In the genomic region with DNA sequence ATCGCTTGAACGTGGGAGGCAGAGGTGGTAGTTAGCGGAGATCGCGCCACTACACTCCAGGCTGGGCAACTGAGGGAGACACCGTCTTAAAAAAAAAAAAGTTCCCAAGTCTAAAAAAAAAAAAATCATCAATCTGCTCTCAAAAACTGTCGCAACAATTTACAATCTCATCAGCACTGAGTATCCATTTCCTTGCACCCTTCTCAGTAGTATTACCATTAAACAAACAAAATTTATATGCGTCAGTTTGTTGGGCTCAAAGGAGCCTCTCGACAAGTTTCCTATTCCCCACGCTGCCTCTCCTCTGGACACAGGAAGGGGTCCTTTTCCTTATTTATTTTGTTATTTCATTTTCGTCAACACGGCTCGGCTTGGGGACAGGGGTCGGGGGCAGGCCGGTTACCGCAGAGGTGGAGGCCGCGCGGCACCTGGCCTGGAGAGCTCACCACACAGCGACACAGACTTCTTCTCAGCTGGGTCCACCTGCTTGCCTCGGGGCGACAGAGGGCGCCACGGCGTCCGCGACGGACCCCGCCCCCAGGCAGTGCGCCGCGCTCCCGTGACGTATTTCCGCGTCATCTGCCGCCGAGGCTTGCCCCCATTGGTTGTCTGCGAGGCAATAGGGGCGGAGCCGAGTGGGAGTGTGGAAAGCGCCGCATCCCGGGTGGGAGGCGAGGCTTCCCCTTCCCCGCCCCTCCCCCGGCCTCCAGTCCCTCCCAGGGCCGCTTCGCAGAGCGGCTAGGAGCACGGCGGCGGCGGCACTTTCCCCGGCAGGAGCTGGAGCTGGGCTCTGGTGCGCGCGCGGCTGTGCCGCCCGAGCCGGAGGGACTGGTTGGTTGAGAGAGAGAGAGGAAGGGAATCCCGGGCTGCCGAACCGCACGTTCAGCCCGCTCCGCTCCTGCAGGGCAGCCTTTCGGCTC, we compare ENCODE assay signal across 1 cellular context.
TF ChIP-seq lines count a peak whose summit lies in the region.

MAP2K1 (plus strand) TSS at position 709 of the 920 bp plus-strand sequence. CDS start 436 bp downstream, outside the sequence.

TF ChIP-seq in K562, 482 proteins besides CTCF, POLR2A, EP300 and RAD21 (continued from another document and continues in another):
- TF ChIP-seq ZMIZ1 (IDR thresholded peaks at IDR 0.05; ENCODE audit: low read depth in 2 of 2, low read length in 2 of 2): peak in 1 of 2 experiments; percentile 63; a peak in 1 of 4 replicates
- TF ChIP-seq, protein P1, sequence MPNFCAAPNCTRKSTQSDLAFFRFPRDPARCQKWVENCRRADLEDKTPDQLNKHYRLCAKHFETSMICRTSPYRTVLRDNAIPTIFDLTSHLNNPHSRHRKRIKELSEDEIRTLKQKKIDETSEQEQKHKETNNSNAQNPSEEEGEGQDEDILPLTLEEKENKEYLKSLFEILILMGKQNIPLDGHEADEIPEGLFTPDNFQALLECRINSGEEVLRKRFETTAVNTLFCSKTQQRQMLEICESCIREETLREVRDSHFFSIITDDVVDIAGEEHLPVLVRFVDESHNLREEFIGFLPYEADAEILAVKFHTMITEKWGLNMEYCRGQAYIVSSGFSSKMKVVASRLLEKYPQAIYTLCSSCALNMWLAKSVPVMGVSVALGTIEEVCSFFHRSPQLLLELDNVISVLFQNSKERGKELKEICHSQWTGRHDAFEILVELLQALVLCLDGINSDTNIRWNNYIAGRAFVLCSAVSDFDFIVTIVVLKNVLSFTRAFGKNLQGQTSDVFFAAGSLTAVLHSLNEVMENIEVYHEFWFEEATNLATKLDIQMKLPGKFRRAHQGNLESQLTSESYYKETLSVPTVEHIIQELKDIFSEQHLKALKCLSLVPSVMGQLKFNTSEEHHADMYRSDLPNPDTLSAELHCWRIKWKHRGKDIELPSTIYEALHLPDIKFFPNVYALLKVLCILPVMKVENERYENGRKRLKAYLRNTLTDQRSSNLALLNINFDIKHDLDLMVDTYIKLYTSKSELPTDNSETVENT (CRISPR knock-in tag; IDR thresholded peaks at IDR 0.05): 0 out of 2 replicates have a peak, but pooled peaks have one; percentile 24
- peak; percentile 50 for TF ChIP-seq FOS (IDR thresholded peaks at IDR 0.05; ENCODE audit: extremely low read depth, insufficient read length)
- 0 out of 2 replicates have a peak, but pooled peaks have one; percentile 12 for TF ChIP-seq E2F4 (CRISPR knock-in tag; IDR thresholded peaks at IDR 0.05; ENCODE audit: low read depth)
- no peak for TF ChIP-seq BCLAF1 (IDR thresholded peaks at IDR 0.05; ENCODE audit: borderline replicate concordance in 1 of 2, control insufficient read depth in 1 of 2, low read depth in 2 of 2, low read length in 1 of 2)
- no peak; the same call in 1 of the 2 replicates for TF ChIP-seq TAF7 (tag; IDR thresholded peaks at IDR 0.05)
- TF ChIP-seq PTTG1 (tag; IDR thresholded peaks at IDR 0.05; ENCODE audit: low read depth): no peak
- no peak for TF ChIP-seq CLOCK (CRISPR knock-in tag; IDR thresholded peaks at IDR 0.05; ENCODE audit: borderline replicate concordance)
- TF ChIP-seq EGR1 (conservative IDR thresholded peaks at IDR 0.05): peak; percentile 71
- TF ChIP-seq ZNF778 (CRISPR knock-in tag; IDR thresholded peaks at IDR 0.05): no peak
- TF ChIP-seq VEZF1 (CRISPR knock-in tag; IDR thresholded peaks at IDR 0.05): peak; percentile 76
- no peak for TF ChIP-seq CHD4 (IDR thresholded peaks at IDR 0.05; ENCODE audit: insufficient read depth, insufficient replicate concordance, low read depth, low read length, poor library complexity, severe bottlenecking)
- TF ChIP-seq FUS (optimal IDR thresholded peaks at IDR 0.05; ENCODE audit: low read depth, low read length): no peak
- no peak for TF ChIP-seq ZNF121 (CRISPR knock-in tag; conservative IDR thresholded peaks at IDR 0.05)
- peak; percentile 89 for TF ChIP-seq GABPB1 (CRISPR knock-in tag; IDR thresholded peaks at IDR 0.05)
- TF ChIP-seq NUFIP1 (IDR thresholded peaks at IDR 0.05; ENCODE audit: partially characterized antibody): no peak
- TF ChIP-seq MCM3 (IDR thresholded peaks at IDR 0.05): no peak
- no peak for TF ChIP-seq STAT5A (IDR thresholded peaks at IDR 0.05; ENCODE audit: borderline replicate concordance, low read length)
- TF ChIP-seq, protein P2, sequence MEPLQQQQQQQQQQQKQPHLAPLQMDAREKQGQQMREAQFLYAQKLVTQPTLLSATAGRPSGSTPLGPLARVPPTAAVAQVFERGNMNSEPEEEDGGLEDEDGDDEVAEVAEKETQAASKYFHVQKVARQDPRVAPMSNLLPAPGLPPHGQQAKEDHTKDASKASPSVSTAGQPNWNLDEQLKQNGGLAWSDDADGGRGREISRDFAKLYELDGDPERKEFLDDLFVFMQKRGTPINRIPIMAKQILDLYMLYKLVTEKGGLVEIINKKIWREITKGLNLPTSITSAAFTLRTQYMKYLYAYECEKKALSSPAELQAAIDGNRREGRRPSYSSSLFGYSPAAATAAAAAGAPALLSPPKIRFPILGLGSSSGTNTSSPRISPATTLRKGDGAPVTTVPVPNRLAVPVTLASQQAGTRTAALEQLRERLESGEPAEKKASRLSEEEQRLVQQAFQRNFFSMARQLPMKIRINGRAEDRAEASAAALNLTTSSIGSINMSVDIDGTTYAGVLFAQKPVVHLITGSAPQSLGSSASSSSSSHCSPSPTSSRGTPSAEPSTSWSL (CRISPR knock-in tag; IDR thresholded peaks at IDR 0.05; ENCODE audit: borderline replicate concordance): no peak
- no peak for TF ChIP-seq DPF2 (IDR thresholded peaks at IDR 0.05)
- peak; percentile 79 for TF ChIP-seq SMAD4 (CRISPR knock-in tag; conservative IDR thresholded peaks at IDR 0.05)
- TF ChIP-seq PHF21A (IDR thresholded peaks at IDR 0.05; ENCODE audit: borderline replicate concordance, low read depth): peak; percentile 56; the same call in 1 of the 2 replicates
- no peak for TF ChIP-seq ZNF140 (CRISPR knock-in tag; IDR thresholded peaks at IDR 0.05)
- TF ChIP-seq HNRNPUL1 (IDR thresholded peaks at IDR 0.05; ENCODE audit: low read length): no peak
- no peak for TF ChIP-seq TAF15 (IDR thresholded peaks at IDR 0.05; ENCODE audit: low read depth, low read length)
- TF ChIP-seq CCAR2 (IDR thresholded peaks at IDR 0.05; ENCODE audit: low read depth, low read length): no peak
- TF ChIP-seq DMBX1 (CRISPR knock-in tag; IDR thresholded peaks at IDR 0.05; ENCODE audit: borderline replicate concordance): no peak
- TF ChIP-seq, protein P3, sequence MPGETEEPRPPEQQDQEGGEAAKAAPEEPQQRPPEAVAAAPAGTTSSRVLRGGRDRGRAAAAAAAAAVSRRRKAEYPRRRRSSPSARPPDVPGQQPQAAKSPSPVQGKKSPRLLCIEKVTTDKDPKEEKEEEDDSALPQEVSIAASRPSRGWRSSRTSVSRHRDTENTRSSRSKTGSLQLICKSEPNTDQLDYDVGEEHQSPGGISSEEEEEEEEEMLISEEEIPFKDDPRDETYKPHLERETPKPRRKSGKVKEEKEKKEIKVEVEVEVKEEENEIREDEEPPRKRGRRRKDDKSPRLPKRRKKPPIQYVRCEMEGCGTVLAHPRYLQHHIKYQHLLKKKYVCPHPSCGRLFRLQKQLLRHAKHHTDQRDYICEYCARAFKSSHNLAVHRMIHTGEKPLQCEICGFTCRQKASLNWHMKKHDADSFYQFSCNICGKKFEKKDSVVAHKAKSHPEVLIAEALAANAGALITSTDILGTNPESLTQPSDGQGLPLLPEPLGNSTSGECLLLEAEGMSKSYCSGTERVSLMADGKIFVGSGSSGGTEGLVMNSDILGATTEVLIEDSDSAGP (CRISPR knock-in tag; IDR thresholded peaks at IDR 0.05): no peak
- no peak for TF ChIP-seq PTRF (tag; IDR thresholded peaks at IDR 0.05)
- no peak for TF ChIP-seq BCL6 (CRISPR knock-in tag; IDR thresholded peaks at IDR 0.05)
- no peak for TF ChIP-seq TFAM (CRISPR knock-in tag; conservative IDR thresholded peaks at IDR 0.05)
- TF ChIP-seq KHSRP (IDR thresholded peaks at IDR 0.05): peak; percentile 85
